In the genomic region with DNA sequence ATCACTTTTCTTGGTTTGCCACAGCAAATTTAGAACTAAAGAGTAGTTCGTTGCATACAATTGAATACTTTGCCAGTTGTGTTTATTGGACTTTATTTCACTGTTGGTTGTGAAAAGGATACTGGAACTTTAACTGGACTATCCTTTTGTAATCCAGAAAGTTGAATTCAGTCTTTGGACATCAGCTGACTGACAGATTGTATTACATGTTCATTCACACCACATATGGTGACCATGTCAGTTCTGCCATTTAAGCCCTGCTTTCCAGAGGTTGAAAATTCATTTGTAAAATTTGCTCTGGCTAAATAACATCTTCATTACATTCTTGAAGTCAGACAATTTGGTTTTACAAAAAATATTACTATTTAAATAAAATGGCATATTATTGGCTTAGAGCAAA, we compare ENCODE assay signal across 37 cellular contexts.
"Had no signal": no experiment of that assay in that cellular context is flagged by ENCODE, and none has a peak within 500 bp of the region (broad histone marks: within the 10 kb centered on the region; RNA-seq: fewer than 3 reads in every experiment).

No MANE protein-coding gene starts in this region.

- H3K9me3 ChIP-seq: ascending aorta had no signal

- FAIRE-seq: bronchial epithelial cell, TTC549 had no signal

- H3K4me3 Mint-ChIP-seq: activated B cell treated with CpG ODN at 0.5 μM for 24 hours; activated CD4-positive, alpha-beta memory T cell treated with anti-CD3 and anti-CD28 coated beads for 36 hours; activated CD4-positive, alpha-beta T cell treated with anti-CD3 and anti-CD28 coated beads, Interleukin-2, amount 10 ng/mL, durations not matched to agents 24 days and 14 days; activated CD8-positive, alpha-beta memory T cell treated with anti-CD3 and anti-CD28 coated beads, Interleukin-2, amount 10 ng/mL, durations not matched to agents 7 days and 5 days; activated CD8-positive, alpha-beta T cell treated with anti-CD3 and anti-CD28 coated beads for 36 hours; activated naive CD4-positive, alpha-beta T cell treated with anti-CD3 and anti-CD28 coated beads, Interleukin-2, amount 10 ng/mL, durations not matched to agents 7 days and 5 days; activated naive CD4-positive, alpha-beta T cell treated with anti-CD3 and anti-CD28 coated beads, Interleukin-2, amount 50 U/mL, for 24 hours; activated naive CD8-positive, alpha-beta T cell; activated naive CD8-positive, alpha-beta T cell treated with anti-CD3 and anti-CD28 coated beads, Interleukin-2, amount 10 ng/mL, durations not matched to agents 7 days and 5 days; activated naive CD8-positive, alpha-beta T cell treated with anti-CD3 and anti-CD28 coated beads, Interleukin-2, amount 50 U/mL, for 24 hours; activated T-cell treated with anti-CD3 and anti-CD28 coated beads, Interleukin-2, amount 50 U/mL, for 24 hours; brain; central memory CD8-positive, alpha-beta T cell; T-helper 1 cell treated with Interleukin-12 subunit alpha and Interleukin-12 subunit beta and Interleukin-4 antibody, amounts not matched to agents 30 μg/mL and 1 μg/mL, for 36 hours; T-helper 2 cell treated with Interferon-gamma antibody and Interleukin-4, amounts not matched to agents 5 μg/mL and 100 μg/mL, for 36 hours had no signal

- H3K27me3 ChIP-seq: ascending aorta, cardiac muscle cell had no signal

- H3K4me1 ChIP-seq: ascending aorta had no signal

- H3K9me3 Mint-ChIP-seq: activated B cell treated with CpG ODN at 0.5 μM for 24 hours; activated CD4-positive, alpha-beta memory T cell treated with anti-CD3 and anti-CD28 coated beads for 36 hours; activated CD4-positive, alpha-beta T cell treated with anti-CD3 and anti-CD28 coated beads, Interleukin-2, amount 10 ng/mL, durations not matched to agents 24 days and 14 days; activated CD8-positive, alpha-beta T cell treated with anti-CD3 and anti-CD28 coated beads for 36 hours; activated naive CD4-positive, alpha-beta T cell treated with anti-CD3 and anti-CD28 coated beads, Interleukin-2, amount 10 ng/mL, durations not matched to agents 7 days and 5 days; activated naive CD4-positive, alpha-beta T cell treated with anti-CD3 and anti-CD28 coated beads, Interleukin-2, amount 50 U/mL, for 24 hours; activated naive CD8-positive, alpha-beta T cell treated with anti-CD3 and anti-CD28 coated beads, Interleukin-2, amount 50 U/mL, for 24 hours; activated T-cell treated with anti-CD3 and anti-CD28 coated beads, Interleukin-2, amount 50 U/mL, for 24 hours; activated T-helper 2 cell treated with anti-CD3 and anti-CD28 coated beads, Interferon-gamma antibody, Interleukin-2, Interleukin-4, amounts not matched to agents 10 μg/mL and 5 μg/mL and 100 μg/mL, durations not matched to agents 14 hours and 24 hours and 36 hours; brain; central memory CD8-positive, alpha-beta T cell; T-helper 1 cell treated with Interleukin-12 subunit alpha and Interleukin-12 subunit beta and Interleukin-4 antibody, amounts not matched to agents 30 μg/mL and 1 μg/mL, for 36 hours; T-helper 2 cell treated with Interferon-gamma antibody and Interleukin-4, amounts not matched to agents 5 μg/mL and 100 μg/mL, for 36 hours had no signal

- H3K4me3 ChIP-seq: ascending aorta, cardiac muscle cell had no signal

- H3K27ac Mint-ChIP-seq: activated B cell treated with CpG ODN at 0.5 μM for 24 hours; activated CD4-positive, alpha-beta memory T cell treated with anti-CD3 and anti-CD28 coated beads for 36 hours; activated CD4-positive, alpha-beta T cell treated with anti-CD3 and anti-CD28 coated beads, Interleukin-2, amount 10 ng/mL, durations not matched to agents 24 days and 14 days; activated CD8-positive, alpha-beta memory T cell treated with anti-CD3 and anti-CD28 coated beads, Interleukin-2, amount 10 ng/mL, durations not matched to agents 7 days and 5 days; activated CD8-positive, alpha-beta T cell treated with anti-CD3 and anti-CD28 coated beads for 36 hours; activated naive CD4-positive, alpha-beta T cell treated with anti-CD3 and anti-CD28 coated beads, Interleukin-2, amount 10 ng/mL, durations not matched to agents 7 days and 5 days; activated naive CD4-positive, alpha-beta T cell treated with anti-CD3 and anti-CD28 coated beads, Interleukin-2, amount 50 U/mL, for 24 hours; activated naive CD8-positive, alpha-beta T cell; activated naive CD8-positive, alpha-beta T cell treated with anti-CD3 and anti-CD28 coated beads, Interleukin-2, amount 10 ng/mL, durations not matched to agents 7 days and 5 days; activated naive CD8-positive, alpha-beta T cell treated with anti-CD3 and anti-CD28 coated beads, Interleukin-2, amount 50 U/mL, for 24 hours; activated T-cell treated with anti-CD3 and anti-CD28 coated beads, Interleukin-2, amount 50 U/mL, for 24 hours; activated T-helper 2 cell treated with anti-CD3 and anti-CD28 coated beads, Interferon-gamma antibody, Interleukin-2, Interleukin-4, amounts not matched to agents 10 μg/mL and 5 μg/mL and 100 μg/mL, durations not matched to agents 14 hours and 24 hours and 36 hours; brain; T-helper 1 cell treated with Interleukin-12 subunit alpha and Interleukin-12 subunit beta and Interleukin-4 antibody, amounts not matched to agents 30 μg/mL and 1 μg/mL, for 36 hours; T-helper 2 cell treated with Interferon-gamma antibody and Interleukin-4, amounts not matched to agents 5 μg/mL and 100 μg/mL, for 36 hours had no signal

- H3K27ac ChIP-seq: ascending aorta, cardiac muscle cell, VCaP had no signal

- DNase-seq: activated B cell treated with CpG ODN at 0.5 μM for 24 hours; activated CD4-positive, alpha-beta memory T cell treated with anti-CD3 and anti-CD28 coated beads for 36 hours; activated CD4-positive, alpha-beta T cell treated with anti-CD3 and anti-CD28 coated beads for 4 hours; activated CD4-positive, alpha-beta T cell treated with anti-CD3 and anti-CD28 coated beads, Interleukin-2, amount 10 ng/mL, durations not matched to agents 24 days and 14 days; activated CD4-positive, alpha-beta T cell treated with anti-CD3 and anti-CD28 coated beads, Interleukin-2, amount 50 U/mL, for 1 hour; activated CD4-positive, alpha-beta T cell treated with anti-CD3 and anti-CD28 coated beads, Interleukin-2, amount 50 U/mL, for 4 hours; activated CD4-positive, CD25-positive, alpha-beta regulatory T cell treated with anti-CD3 and anti-CD28 coated beads, Interleukin-2, amount 50 U/mL, for 72 hours; activated CD8-positive, alpha-beta memory T cell treated with anti-CD3 and anti-CD28 coated beads for 24 hours; activated CD8-positive, alpha-beta memory T cell treated with anti-CD3 and anti-CD28 coated beads, Interleukin-2, amount 10 ng/mL, durations not matched to agents 7 days and 5 days; activated CD8-positive, alpha-beta memory T cell treated with anti-CD3 and anti-CD28 coated beads, Interleukin-2, amount 50 U/mL, for 48 hours; activated CD8-positive, alpha-beta T cell treated with anti-CD3 and anti-CD28 coated beads for 36 hours; activated effector memory CD4-positive, alpha-beta T cell treated with Interleukin-2 at 50 U/mL for 16 hours; activated gamma-delta T cell; activated naive CD4-positive, alpha-beta T cell treated with anti-CD3 and anti-CD28 coated beads, Interleukin-2, amount 10 ng/mL, durations not matched to agents 7 days and 5 days; activated naive CD4-positive, alpha-beta T cell treated with Interleukin-2 at 50 U/mL for 16 hours; activated naive CD8-positive, alpha-beta T cell treated with anti-CD3 and anti-CD28 coated beads, Interleukin-2, amount 10 ng/mL, durations not matched to agents 7 days and 5 days; activated naive CD8-positive, alpha-beta T cell treated with anti-CD3 and anti-CD28 coated beads, Interleukin-2, amount 50 U/mL, for 24 hours; activated T-cell treated with anti-CD3 and anti-CD28 coated beads, Interleukin-2, amount 50 U/mL, for 24 hours; activated T-cell treated with anti-CD3 and anti-CD28 coated beads, Interleukin-2, amount 50 U/mL, for 48 hours; amygdala; anterior cingulate cortex; caudate nucleus; T-helper 1 cell; T-helper 2 cell; T-helper 9 cell had no signal

- ATAC-seq: activated CD8-positive, alpha-beta memory T cell treated with anti-CD3 and anti-CD28 coated beads, Interleukin-2, amount 10 ng/mL, durations not matched to agents 7 days and 5 days; activated CD8-positive, alpha-beta T cell treated with anti-CD3 and anti-CD28 coated beads for 36 hours; activated naive CD8-positive, alpha-beta T cell treated with anti-CD3 and anti-CD28 coated beads, Interleukin-2, amount 50 U/mL, for 24 hours had no signal

- H3K4me1 Mint-ChIP-seq: activated B cell treated with CpG ODN at 0.5 μM for 24 hours; activated CD4-positive, alpha-beta T cell treated with anti-CD3 and anti-CD28 coated beads, Interleukin-2, amount 10 ng/mL, durations not matched to agents 24 days and 14 days; activated CD8-positive, alpha-beta memory T cell treated with anti-CD3 and anti-CD28 coated beads, Interleukin-2, amount 10 ng/mL, durations not matched to agents 7 days and 5 days; activated naive CD4-positive, alpha-beta T cell treated with anti-CD3 and anti-CD28 coated beads, Interleukin-2, amount 10 ng/mL, durations not matched to agents 7 days and 5 days; activated naive CD4-positive, alpha-beta T cell treated with anti-CD3 and anti-CD28 coated beads, Interleukin-2, amount 50 U/mL, for 24 hours; activated naive CD8-positive, alpha-beta T cell treated with anti-CD3 and anti-CD28 coated beads, Interleukin-2, amount 50 U/mL, for 24 hours; central memory CD8-positive, alpha-beta T cell had no signal

- H3K27me3 Mint-ChIP-seq: activated B cell treated with CpG ODN at 0.5 μM for 24 hours; activated CD4-positive, alpha-beta memory T cell treated with anti-CD3 and anti-CD28 coated beads for 36 hours; activated CD4-positive, alpha-beta T cell treated with anti-CD3 and anti-CD28 coated beads, Interleukin-2, amount 10 ng/mL, durations not matched to agents 24 days and 14 days; activated CD8-positive, alpha-beta memory T cell treated with anti-CD3 and anti-CD28 coated beads, Interleukin-2, amount 10 ng/mL, durations not matched to agents 7 days and 5 days; activated CD8-positive, alpha-beta T cell treated with anti-CD3 and anti-CD28 coated beads for 36 hours; activated naive CD4-positive, alpha-beta T cell treated with anti-CD3 and anti-CD28 coated beads, Interleukin-2, amount 10 ng/mL, durations not matched to agents 7 days and 5 days; activated naive CD4-positive, alpha-beta T cell treated with anti-CD3 and anti-CD28 coated beads, Interleukin-2, amount 50 U/mL, for 24 hours; activated naive CD8-positive, alpha-beta T cell; activated naive CD8-positive, alpha-beta T cell treated with anti-CD3 and anti-CD28 coated beads, Interleukin-2, amount 10 ng/mL, durations not matched to agents 7 days and 5 days; activated naive CD8-positive, alpha-beta T cell treated with anti-CD3 and anti-CD28 coated beads, Interleukin-2, amount 50 U/mL, for 24 hours; activated T-cell treated with anti-CD3 and anti-CD28 coated beads, Interleukin-2, amount 50 U/mL, for 24 hours; brain; central memory CD8-positive, alpha-beta T cell had no signal
